23 cellular contexts compared by ENCODE assay signal in the genomic region with DNA sequence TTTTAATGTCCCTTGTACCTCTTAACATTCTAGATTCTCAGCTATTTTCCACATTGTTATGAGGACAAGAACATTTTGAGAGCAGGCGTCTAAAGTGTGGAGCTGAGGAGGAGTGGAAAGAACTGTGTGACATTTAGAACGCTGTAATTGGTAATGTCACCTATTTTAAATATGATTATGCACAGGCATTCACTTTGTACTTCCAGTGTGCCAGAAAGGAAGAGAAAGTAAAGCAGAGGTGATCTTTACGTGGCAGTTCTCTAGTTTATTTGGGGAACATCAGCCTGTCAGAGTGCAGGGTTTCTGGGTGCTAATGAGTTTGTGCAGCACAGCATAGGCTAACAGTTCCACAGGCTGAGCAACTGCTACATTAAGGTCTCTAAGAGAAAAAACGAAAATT.
"Had no signal": no experiment of that assay in that cellular context is flagged by ENCODE, and none has a peak within 500 bp of the region (broad histone marks: within the 10 kb centered on the region; RNA-seq: fewer than 3 reads in every experiment).

No MANE protein-coding gene starts in this region.

- DNase-seq: KBM-7, MV-4-11, NCI-H1048, NCI-H1105, NCI-H1417, NCI-H1436 treated with DMSO at 0.1 percent for 48 hours, NCI-H1694, NCI-H187 treated with DMSO at 0.1 percent for 48 hours, NCI-H2029 treated with DMSO at 0.1 percent for 48 hours, NCI-H2107, NCI-H2227 treated with DMSO at 0.1 percent for 48 hours, NCI-H446, NCI-H510A, NCI-H524 treated with DMSO at 0.1 percent for 48 hours, NCI-H69, NCI-H774, Right ventricle myocardium superior, RPMI8226, SIG-M5, T-helper 1 cell had no signal

- H3K36me3 ChIP-seq: SJSA1 had no signal

- H3K27me3 ChIP-seq: SJSA1 had no signal

- H3K27ac ChIP-seq: HL-60, SJSA1, SK-N-MC had no signal

- H3K4me3 ChIP-seq: SJSA1, SK-N-MC had no signal

- H3K4me1 ChIP-seq: SJSA1 had no signal
